18 cellular contexts compared by ENCODE assay signal in genomic region chr18:36872329-36872728, GRCh38. TPM values are rescaled to one million over a fixed set of nuclear protein-coding genes. Genes with fewer than 3 reads are reported as not detected.
DNase-seq lines count a peak whose midpoint lies in the region; ATAC-seq, FAIRE-seq and TF ChIP-seq lines count a peak whose summit lies in the region.
"Had no signal": no experiment of that assay in that cellular context is flagged by ENCODE, and none has a peak within 500 bp of the region (broad histone marks: within the 10 kb centered on the region; RNA-seq: fewer than 3 reads in every experiment).

No MANE protein-coding gene starts in this region.

- TF ChIP-seq CTCF in K562 (IDR thresholded peaks at IDR 0.05 in 2 of 3, conservative IDR thresholded peaks at IDR 0.05 in 1 of 3; ENCODE audit: insufficient read depth in 2 of 3, low read depth in 1 of 3, low read length in 3 of 3) (no peak), retinal pigment epithelial cell (conservative IDR thresholded peaks at IDR 0.05; ENCODE audit: low read depth, low read length) (no peak)

- no peak for TF ChIP-seq POLR2A in K562 (conservative IDR thresholded peaks at IDR 0.05)

- no peak; the same call in 2 of the 3 replicates for ATAC-seq in K562

- H3K27ac ChIP-seq in K562 (ENCODE audit: extremely low read depth, low read depth, low read length) = no peak overlapping the region
- H3K27ac ChIP-seq: SK-N-MC had no signal

- DNase-seq in M059J (ENCODE audit: low read depth) (peak; percentile 41), K562 (ENCODE audit: extremely low read depth in 1 of 4, low spot score in 3 of 4) (no peak), kidney glomerular epithelial cell (lab: John Stamatoyannopoulos, UW) (peak; percentile 37), retinal pigment epithelial cell (ENCODE audit: low read depth) (peak; percentile 5), hypothalamus (lab: John Stamatoyannopoulos, UW) (no peak), posterior vena cava (ENCODE audit: low spot score) (no peak), NCI-H774 (lab: John Stamatoyannopoulos, UW) (no peak)
- DNase-seq: Caco-2, DMS153, HCEC 1CT, KG1, MG63, NCI-H1092, NCI-H345, NCI-H526 treated with DMSO at 0.1 percent for 48 hours, Right ventricle myocardium superior had no signal

- no peak overlapping the region for H2AFZ ChIP-seq in K562 (ENCODE audit: low read depth, low read length)

- H3K79me2 ChIP-seq in K562 (ENCODE audit: control insufficient read depth, insufficient read depth, low read length) = no peaks in the 10 kb centered on the region

- intact Hi-C loops in K562 (cut with micrococcal nuclease) = no loop called here
- intact Hi-C loops in posterior vena cava (cut with DNase I) = no loop called here

- no peak overlapping the region for H3K4me2 ChIP-seq in K562 (ENCODE audit: insufficient read depth, low read length)

- no peaks in the 10 kb centered on the region for H3K36me3 ChIP-seq in K562 (ENCODE audit: control insufficient read depth, insufficient read depth, low read length)
- H3K36me3 ChIP-seq: MG63 had no signal

- CTCF ChIA-PET in K562 (lab: Yijun Ruan, JAX; ENCODE audit: low intra/inter-chr PET ratio) = no interaction called here

- in situ Hi-C loops in K562 (cut with MboI) = no loop called here

- H3K4me1 ChIP-seq in K562 (replicated peaks in 1 of 2; ENCODE audit: control insufficient read depth in 2 of 2, insufficient read depth in 2 of 2, low read length in 2 of 2) = no peaks in the 10 kb centered on the region
- H3K4me1 ChIP-seq: Caco-2 had no signal

- no peak for FAIRE-seq in K562 (lab: Jason Lieb, UNC)
- FAIRE-seq: RCC 7860 had no signal

- no peak for TF ChIP-seq RAD21 in K562 (CRISPR knock-in tag; conservative IDR thresholded peaks at IDR 0.05 in 1 of 2, IDR thresholded peaks at IDR 0.05 in 1 of 2)

- POLR2A ChIA-PET in K562 (lab: Yijun Ruan, JAX) = interaction anchor here (1.2 kb wide), 1 partner anchor 39 kb away, joined by 3 read pairs; no protein-coding TSS in a partner anchor

- H3K27me3 ChIP-seq in K562 (ENCODE audit: control insufficient read depth in 2 of 2, insufficient read depth in 2 of 2, low read length in 2 of 2) = no peaks in the 10 kb centered on the region
- H3K27me3 ChIP-seq: MG63 had no signal

- no peaks in the 10 kb centered on the region for H4K20me1 ChIP-seq in K562 (replicated peaks; ENCODE audit: control insufficient read depth, insufficient read depth, low read length)

- H3K9ac ChIP-seq in K562 (ENCODE audit: insufficient read depth in 1 of 2, low read depth in 2 of 2, low read length in 2 of 2) = no peak overlapping the region

- H3K9me1 ChIP-seq in K562 (ENCODE audit: control insufficient read depth, insufficient read depth, low read length) = no peaks in the 10 kb centered on the region

- H3K4me3 ChIP-seq in K562 (no peak overlapping the region), retinal pigment epithelial cell (ENCODE audit: low read length) (no peak overlapping the region)
- H3K4me3 ChIP-seq: MG63, SK-N-MC had no signal

- no peaks in the 10 kb centered on the region for H3K9me3 ChIP-seq in K562 (replicated peaks; ENCODE audit: control insufficient read depth, insufficient read depth, low read depth, low read length)
- H3K9me3 ChIP-seq: Caco-2, MG63 had no signal

- no TSS peak for BruUV-seq in K562 (replicated peaks; lab: Mats Ljungman, UMichigan)

- no peak for TF ChIP-seq EP300 in K562 (IDR thresholded peaks at IDR 0.05; ENCODE audit: low read length)

TF ChIP-seq in K562, 482 proteins besides CTCF, POLR2A, EP300 and RAD21:
- TF ChIP-seq RFX1 (IDR thresholded peaks at IDR 0.05) = peak; percentile 74
- TF ChIP-seq NEUROD1 (IDR thresholded peaks at IDR 0.05; ENCODE audit: borderline replicate concordance, low read depth, low read length, partially characterized antibody) = no peak

RNA-seq across cellular contexts. Expression of gene KIAA1328, which starts 43.4 kb away (rescaled TPM):
- total RNA-seq in M059J (2014; rRNA removed; shearing (Covaris generic)) = 4.3 and 7.4 TPM in 2 replicates
- 18.1 and 63.0 TPM in 2 replicates for total RNA-seq in K562 (2011; cell fraction: chromatin; rRNA removed; ENCODE audit: low replicate concordance)
- total RNA-seq in K562 (2011; cell fraction: nucleolus; rRNA removed) = 10.5 and 17.4 TPM in 2 replicates
- total RNA-seq in K562 (2011; cell fraction: nucleoplasm; rRNA removed) = 28.2 and 36.1 TPM in 2 replicates
- total RNA-seq in K562 (2014; rRNA removed) (6.2 and 8.0 TPM in 2 replicates), K562 (2014; rRNA removed; fragmentation: Illumina TruSeq; extraction: Trizol) (8.6 and 10.1 TPM in 2 replicates), K562 (2015; rRNA removed; fragmentation: Illumina TruSeq; extraction: Trizol) (8.3 and 9.5 TPM in 2 replicates), K562 (2021) (6.0 and 7.8 TPM in 2 replicates), posterior vena cava (10 to 100 TPM; 11.7 to 13.2 TPM)
- polyA plus RNA-seq in K562 (2011; rRNA removed) (8.2 and 9.8 TPM in 2 replicates), K562 (2014; fragmentation: Illumina TruSeq; extraction: Trizol) (5.9 and 7.4 TPM in 2 replicates), K562 (2014; fragmentation: Nextera tagmentation; extraction: Ambion mirVana) (1 to 10 TPM; 4.8 to 5.1 TPM), K562 (2014; rRNA removed) (4.0 and 6.9 TPM in 2 replicates)
- 1.9 and 4.9 TPM in 2 replicates for polyA plus RNA-seq in K562 (2011; cell fraction: cytosol; rRNA removed)
- 14.4 and 20.9 TPM in 2 replicates for polyA plus RNA-seq in K562 (2011; cell fraction: nucleus; rRNA removed)
- polyA plus RNA-seq in K562 (2012) = 3.7 and 3.9 TPM in 2 replicates
- polyA minus RNA-seq in K562 (2011; rRNA and poly(A)+ RNA removed) = 14.2 and 24.1 TPM in 2 replicates
- 3.5 and 4.0 TPM in 2 replicates for polyA minus RNA-seq in K562 (2011; cell fraction: cytosol; rRNA and poly(A)+ RNA removed)
- polyA minus RNA-seq in K562 (2011; cell fraction: nucleus; rRNA and poly(A)+ RNA removed) = 13.6 and 29.0 TPM in 2 replicates

RNA-seq across cellular contexts. Expression of gene TPGS2, which starts 43.5 kb away (rescaled TPM):
- total RNA-seq in M059J (2014; rRNA removed; shearing (Covaris generic)) = 348 and 379 TPM in 2 replicates
- total RNA-seq in K562 (2011; cell fraction: chromatin; rRNA removed; ENCODE audit: low replicate concordance) = 109 and 142 TPM in 2 replicates
- 95.9 and 115 TPM in 2 replicates for total RNA-seq in K562 (2011; cell fraction: nucleolus; rRNA removed)
- 155 and 218 TPM in 2 replicates for total RNA-seq in K562 (2011; cell fraction: nucleoplasm; rRNA removed)
- total RNA-seq in K562 (2014; rRNA removed) (108 and 111 TPM in 2 replicates), K562 (2014; rRNA removed; fragmentation: Illumina TruSeq; extraction: Trizol) (116 and 125 TPM in 2 replicates), K562 (2015; rRNA removed; fragmentation: Illumina TruSeq; extraction: Trizol) (132 and 136 TPM in 2 replicates), K562 (2021) (148 and 152 TPM in 2 replicates), posterior vena cava (10 to 100 TPM; 57.7 to 67.8 TPM)
- polyA plus RNA-seq in K562 (2011; rRNA removed) (449 and 498 TPM in 2 replicates), K562 (2014; fragmentation: Illumina TruSeq; extraction: Trizol) (229 and 274 TPM in 2 replicates), K562 (2014; fragmentation: Nextera tagmentation; extraction: Ambion mirVana) (100 to 1,000 TPM in 1 of 2 experiments, 10 to 100 TPM in 1; 94.2 to 113 TPM), K562 (2014; rRNA removed) (134 and 182 TPM in 2 replicates)
- polyA plus RNA-seq in K562 (2011; cell fraction: cytosol; rRNA removed) = 444 and 495 TPM in 2 replicates
- polyA plus RNA-seq in K562 (2011; cell fraction: nucleus; rRNA removed) = 172 and 219 TPM in 2 replicates
- 186 and 203 TPM in 2 replicates for polyA plus RNA-seq in K562 (2012)
- 348 and 372 TPM in 2 replicates for polyA minus RNA-seq in K562 (2011; rRNA and poly(A)+ RNA removed)
- polyA minus RNA-seq in K562 (2011; cell fraction: cytosol; rRNA and poly(A)+ RNA removed) = 140 and 165 TPM in 2 replicates
- polyA minus RNA-seq in K562 (2011; cell fraction: nucleus; rRNA and poly(A)+ RNA removed) = 76.6 and 137 TPM in 2 replicates

Comparison
In these comparisons a context has a peak if more than half of its experiments do, and no peak if none do; other contexts are left out.
1. DNase-seq: peak in M059J (single experiment), kidney glomerular epithelial cell (single experiment) and retinal pigment epithelial cell (single experiment); none in K562 (0 of 4), hypothalamus (0 of 51), posterior vena cava (single experiment) and NCI-H774 (single experiment).